Comparison of ENCODE assay signal across 8 cellular contexts in the genomic region with DNA sequence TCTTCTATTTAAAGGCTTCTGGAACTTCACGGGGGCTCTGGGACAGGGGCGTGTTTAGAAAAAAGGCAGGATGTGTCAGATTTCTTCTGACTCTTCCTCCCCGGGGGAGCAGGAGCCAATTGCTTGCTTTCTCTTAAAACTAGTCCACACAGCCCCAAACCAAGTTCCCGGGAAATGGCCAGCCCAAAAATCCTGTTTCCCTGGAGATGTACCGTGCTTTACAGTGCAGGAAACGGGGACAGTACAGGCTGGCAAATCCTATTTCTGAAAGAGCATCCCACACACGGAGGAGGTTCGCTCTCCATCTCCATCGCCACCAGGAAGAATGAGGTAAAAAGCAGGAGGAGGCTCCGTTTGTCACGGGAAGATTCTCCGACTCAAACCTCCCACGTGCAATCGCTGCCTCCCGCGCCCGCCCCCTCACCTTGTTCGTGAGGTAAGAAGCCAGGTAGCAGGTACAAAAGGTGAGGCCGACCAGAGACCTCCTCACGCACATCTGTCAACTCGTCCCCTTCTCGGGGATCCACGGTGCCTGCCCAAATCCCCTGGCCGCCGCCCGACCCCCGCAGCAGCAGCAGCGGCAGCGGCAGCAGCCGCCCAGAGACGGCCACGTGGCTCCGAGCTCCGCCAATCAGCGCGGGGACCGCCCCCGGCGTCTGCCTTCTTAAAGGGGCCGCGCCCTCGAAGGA. TPM values are rescaled to one million over a fixed set of nuclear protein-coding genes. Genes with fewer than 3 reads are reported as not detected.
DNase-seq lines count a peak whose midpoint lies in the region; ATAC-seq, FAIRE-seq and TF ChIP-seq lines count a peak whose summit lies in the region.

No MANE protein-coding gene starts in this region.

- TF ChIP-seq POLR2A in H54 (IDR thresholded peaks at IDR 0.05; ENCODE audit: low read depth, low read length): peak; percentile 41

- peak overlapping the region; percentile 70 for H3K27ac Mint-ChIP-seq in activated naive CD8-positive, alpha-beta T cell treated with anti-CD3 and anti-CD28 coated beads, Interleukin-2, amount 10 ng/mL, durations not matched to agents 7 days and 5 days
- H3K27ac Mint-ChIP-seq in osteocyte (ENCODE audit: unreplicated experiment): peak overlapping the region; percentile 94

- no peak for FAIRE-seq in H54 (lab: Jason Lieb, UNC)

- intact Hi-C loops in Right ventricle myocardium inferior (cut with DNase I): no loop called here

- H3K27me3 ChIP-seq in thymus (ENCODE audit: control insufficient read depth, insufficient read depth): no peaks in the 10 kb centered on the region

- POLR2A ChIA-PET in activated naive CD8-positive, alpha-beta T cell treated with anti-CD3 and anti-CD28 coated beads, Interleukin-2, amount 10 ng/mL, durations not matched to agents 7 days and 5 days (lab: Charles Lee): no interaction called here

- ATAC-seq in SK-N-SH treated with all-trans-retinoic acid at 6 μM for 48 hours (peak; percentile 99), Right ventricle myocardium inferior (peak; percentile 94)
- ATAC-seq in activated naive CD8-positive, alpha-beta T cell treated with anti-CD3 and anti-CD28 coated beads, Interleukin-2, amount 10 ng/mL, durations not matched to agents 7 days and 5 days (ENCODE audit: low read depth): peak; percentile 99

- peaks cover 3% of the 10 kb centered on the region for H3K27me3 Mint-ChIP-seq in activated naive CD8-positive, alpha-beta T cell treated with anti-CD3 and anti-CD28 coated beads, Interleukin-2, amount 10 ng/mL, durations not matched to agents 7 days and 5 days
- H3K27me3 Mint-ChIP-seq in osteocyte (ENCODE audit: unreplicated experiment): peaks cover 2% of the 10 kb centered on the region

- no peak for TF ChIP-seq CTCF in osteocyte (IDR thresholded peaks at IDR 0.05)

- peak overlapping the region; percentile 45 for H3K4me3 ChIP-seq in thymus (ENCODE audit: low read length)

- under 1% methylated on average over 42 of the region's 42 CpGs for WGBS in thymus

- no peaks in the 10 kb centered on the region for H3K36me3 ChIP-seq in thymus (ENCODE audit: control insufficient read depth, insufficient read depth)

- no peak overlapping the region for H3K27ac ChIP-seq in thymus (ENCODE audit: low read depth)

- H3K9me3 ChIP-seq in thymus (ENCODE audit: control insufficient read depth): no peaks in the 10 kb centered on the region

- no peaks in the 10 kb centered on the region for H3K9me3 Mint-ChIP-seq in activated naive CD8-positive, alpha-beta T cell treated with anti-CD3 and anti-CD28 coated beads, Interleukin-2, amount 10 ng/mL, durations not matched to agents 7 days and 5 days
- H3K9me3 Mint-ChIP-seq in osteocyte (ENCODE audit: unreplicated experiment): no peaks in the 10 kb centered on the region

- peak; percentile 95 for DNase-seq in GM03348 (ENCODE audit: low spot score)
- DNase-seq in H54 (ENCODE audit: insufficient read length, low spot score): peak; percentile 42
- peak; percentile 75 for DNase-seq in M059J (ENCODE audit: low read depth)
- peak; percentile 81 for DNase-seq in activated naive CD8-positive, alpha-beta T cell treated with anti-CD3 and anti-CD28 coated beads, Interleukin-2, amount 10 ng/mL, durations not matched to agents 7 days and 5 days
- peak; percentile 94 for DNase-seq in Right ventricle myocardium inferior (ENCODE audit: missing footprints)
- peak; percentile 93 for DNase-seq in osteocyte (ENCODE audit: extremely low spot score, unreplicated experiment)

- H3K4me1 ChIP-seq in thymus (ENCODE audit: control insufficient read depth, insufficient read depth, low read length): no peaks in the 10 kb centered on the region

- peaks cover 13% of the 10 kb centered on the region for H3K4me1 Mint-ChIP-seq in activated naive CD8-positive, alpha-beta T cell treated with anti-CD3 and anti-CD28 coated beads, Interleukin-2, amount 10 ng/mL, durations not matched to agents 7 days and 5 days
- H3K4me1 Mint-ChIP-seq in osteocyte (ENCODE audit: unreplicated experiment): peaks cover 13% of the 10 kb centered on the region

- H3K36me3 Mint-ChIP-seq in activated naive CD8-positive, alpha-beta T cell treated with anti-CD3 and anti-CD28 coated beads, Interleukin-2, amount 10 ng/mL, durations not matched to agents 7 days and 5 days: no peaks in the 10 kb centered on the region
- peaks cover 3% of the 10 kb centered on the region for H3K36me3 Mint-ChIP-seq in osteocyte (ENCODE audit: unreplicated experiment)

- H3K4me3 Mint-ChIP-seq in activated naive CD8-positive, alpha-beta T cell treated with anti-CD3 and anti-CD28 coated beads, Interleukin-2, amount 10 ng/mL, durations not matched to agents 7 days and 5 days: peak overlapping the region; percentile 90
- peak overlapping the region; percentile 94 for H3K4me3 Mint-ChIP-seq in osteocyte (ENCODE audit: unreplicated experiment)

TF ChIP-seq in SK-N-SH treated with all-trans-retinoic acid at 6 μM for 48 hours, 23 proteins besides CTCF, POLR2A, EP300 and RAD21:
- TF ChIP-seq, protein P1, sequence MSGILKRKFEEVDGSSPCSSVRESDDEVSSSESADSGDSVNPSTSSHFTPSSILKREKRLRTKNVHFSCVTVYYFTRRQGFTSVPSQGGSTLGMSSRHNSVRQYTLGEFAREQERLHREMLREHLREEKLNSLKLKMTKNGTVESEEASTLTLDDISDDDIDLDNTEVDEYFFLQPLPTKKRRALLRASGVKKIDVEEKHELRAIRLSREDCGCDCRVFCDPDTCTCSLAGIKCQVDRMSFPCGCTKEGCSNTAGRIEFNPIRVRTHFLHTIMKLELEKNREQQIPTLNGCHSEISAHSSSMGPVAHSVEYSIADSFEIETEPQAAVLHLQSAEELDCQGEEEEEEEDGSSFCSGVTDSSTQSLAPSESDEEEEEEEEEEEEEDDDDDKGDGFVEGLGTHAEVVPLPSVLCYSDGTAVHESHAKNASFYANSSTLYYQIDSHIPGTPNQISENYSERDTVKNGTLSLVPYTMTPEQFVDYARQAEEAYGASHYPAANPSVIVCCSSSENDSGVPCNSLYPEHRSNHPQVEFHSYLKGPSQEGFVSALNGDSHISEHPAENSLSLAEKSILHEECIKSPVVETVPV (CRISPR knock-in tag; IDR thresholded peaks at IDR 0.05): no peak
- TF ChIP-seq ZNF565 (CRISPR knock-in tag; conservative IDR thresholded peaks at IDR 0.05; ENCODE audit: low read depth): no peak
- TF ChIP-seq, protein P2, sequence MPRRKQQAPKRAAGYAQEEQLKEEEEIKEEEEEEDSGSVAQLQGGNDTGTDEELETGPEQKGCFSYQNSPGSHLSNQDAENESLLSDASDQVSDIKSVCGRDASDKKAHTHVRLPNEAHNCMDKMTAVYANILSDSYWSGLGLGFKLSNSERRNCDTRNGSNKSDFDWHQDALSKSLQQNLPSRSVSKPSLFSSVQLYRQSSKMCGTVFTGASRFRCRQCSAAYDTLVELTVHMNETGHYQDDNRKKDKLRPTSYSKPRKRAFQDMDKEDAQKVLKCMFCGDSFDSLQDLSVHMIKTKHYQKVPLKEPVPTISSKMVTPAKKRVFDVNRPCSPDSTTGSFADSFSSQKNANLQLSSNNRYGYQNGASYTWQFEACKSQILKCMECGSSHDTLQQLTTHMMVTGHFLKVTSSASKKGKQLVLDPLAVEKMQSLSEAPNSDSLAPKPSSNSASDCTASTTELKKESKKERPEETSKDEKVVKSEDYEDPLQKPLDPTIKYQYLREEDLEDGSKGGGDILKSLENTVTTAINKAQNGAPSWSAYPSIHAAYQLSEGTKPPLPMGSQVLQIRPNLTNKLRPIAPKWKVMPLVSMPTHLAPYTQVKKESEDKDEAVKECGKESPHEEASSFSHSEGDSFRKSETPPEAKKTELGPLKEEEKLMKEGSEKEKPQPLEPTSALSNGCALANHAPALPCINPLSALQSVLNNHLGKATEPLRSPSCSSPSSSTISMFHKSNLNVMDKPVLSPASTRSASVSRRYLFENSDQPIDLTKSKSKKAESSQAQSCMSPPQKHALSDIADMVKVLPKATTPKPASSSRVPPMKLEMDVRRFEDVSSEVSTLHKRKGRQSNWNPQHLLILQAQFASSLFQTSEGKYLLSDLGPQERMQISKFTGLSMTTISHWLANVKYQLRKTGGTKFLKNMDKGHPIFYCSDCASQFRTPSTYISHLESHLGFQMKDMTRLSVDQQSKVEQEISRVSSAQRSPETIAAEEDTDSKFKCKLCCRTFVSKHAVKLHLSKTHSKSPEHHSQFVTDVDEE (CRISPR knock-in tag; IDR thresholded peaks at IDR 0.05): 0 out of 2 replicates have a peak, but pooled peaks have one; percentile 30
TF ChIP-seq in SK-N-SH treated with all-trans-retinoic acid at 6 μM for 48 hours: peak in this region for 1.

RNA-seq across cellular contexts. Expression of a gene that starts 15.6 kb away (rescaled TPM):
- total RNA-seq in M059J (2014; rRNA removed; shearing (Covaris generic)): 61.7 and 64.3 TPM in 2 replicates
- 10 to 100 TPM; 62.8 to 72.6 TPM for total RNA-seq in activated naive CD8-positive, alpha-beta T cell treated with anti-CD3 and anti-CD28 coated beads, Interleukin-2, amount 10 ng/mL, durations not matched to agents 7 days and 5 days
- total RNA-seq in Right ventricle myocardium inferior (49.3 TPM), osteocyte (54.7 and 55.7 TPM in 2 replicates)
- polyA plus RNA-seq in thymus: 81.4 TPM

Comparison
In these comparisons a context has a peak if more than half of its experiments do, and no peak if none do; other contexts are left out.
1. DNase-seq: peak in every context shown above with its lines; median percentile 95 in GM03348; 94 in Right ventricle myocardium inferior; 93 in osteocyte; 81 in activated naive CD8-positive, alpha-beta T cell treated with anti-CD3 and anti-CD28 coated beads, Interleukin-2, amount 10 ng/mL, durations not matched to agents 7 days and 5 days; 75 in M059J; 42 in H54.